Comparison of ENCODE assay signal across 9 cellular contexts in genomic region chr3:194306771-194307640, GRCh38. TPM values are rescaled to one million over a fixed set of nuclear protein-coding genes. Genes with fewer than 3 reads are reported as not detected.
DNase-seq lines count a peak whose midpoint lies in the region; ATAC-seq and TF ChIP-seq lines count a peak whose summit lies in the region.
"Had no signal": no experiment of that assay in that cellular context is flagged by ENCODE, and none has a peak within 500 bp of the region (broad histone marks: within the 10 kb centered on the region; RNA-seq: fewer than 3 reads in every experiment).

No MANE protein-coding gene starts in this region.

- ATAC-seq in DND-41 (ENCODE audit: insufficient read depth, low read depth) (no peak), GM19467 (IDR thresholded peaks at IDR 0.05; ENCODE audit: unreplicated experiment) (peak; percentile 42), HG03439 (IDR thresholded peaks at IDR 0.05; ENCODE audit: unreplicated experiment) (peak; percentile 58), left lobe of liver (no peak)

- H3K9me3 Mint-ChIP-seq in activated naive CD8-positive, alpha-beta T cell treated with anti-CD3 and anti-CD28 coated beads for 36 hours = no peaks in the 10 kb centered on the region

- peak overlapping the region in 1 of 2 experiments; percentile 16; a peak in 2 of 4 replicates for H3K4me3 ChIP-seq in DND-41 (ENCODE audit: low read depth in 1 of 2, low read length in 2 of 2)
- H3K4me3 ChIP-seq: skin epidermis had no signal

- peak overlapping the region; percentile 96 for H3K27ac ChIP-seq in DND-41 (ENCODE audit: low read length)
- H3K27ac ChIP-seq: skin epidermis had no signal

- H3K9me3 ChIP-seq in DND-41 (ENCODE audit: insufficient read depth, low read length, severe bottlenecking) = peaks cover 22% of the 10 kb centered on the region

- H3K4me2 ChIP-seq in DND-41 (ENCODE audit: insufficient read depth, low read length) = peak overlapping the region; percentile 55

- peak overlapping the region; percentile 44 for H3K9ac ChIP-seq in DND-41 (ENCODE audit: low read depth, low read length)

- H3K27me3 Mint-ChIP-seq in activated naive CD8-positive, alpha-beta T cell treated with anti-CD3 and anti-CD28 coated beads for 36 hours = peaks cover 18% of the 10 kb centered on the region

- H4K20me1 ChIP-seq in DND-41 (ENCODE audit: insufficient read depth, low read length) = no peaks in the 10 kb centered on the region

- H3K4me1 Mint-ChIP-seq in activated naive CD8-positive, alpha-beta T cell treated with anti-CD3 and anti-CD28 coated beads for 36 hours = peaks cover 28% of the 10 kb centered on the region

- H3K27ac Mint-ChIP-seq in activated naive CD8-positive, alpha-beta T cell treated with anti-CD3 and anti-CD28 coated beads for 36 hours = peak overlapping the region; percentile 55

- peaks cover 2% of the 10 kb centered on the region for H3K36me3 Mint-ChIP-seq in activated naive CD8-positive, alpha-beta T cell treated with anti-CD3 and anti-CD28 coated beads for 36 hours

- H3K36me3 ChIP-seq in DND-41 (ENCODE audit: insufficient read depth, low read length) = no peaks in the 10 kb centered on the region

- H3K4me1 ChIP-seq in DND-41 (ENCODE audit: insufficient read depth, low read length) = peaks cover 77% of the 10 kb centered on the region

- DNase-seq in DND-41 (peak; percentile 49), NCI-H128 (lab: John Stamatoyannopoulos, UW; ENCODE audit: unreplicated experiment) (no peak), NCI-H82 treated with DMSO at 0.1 percent for 48 hours (lab: John Stamatoyannopoulos, UW; ENCODE audit: unreplicated experiment) (no peak), left lobe of liver (ENCODE audit: low spot score) (no peak), kidney tubule cell (ENCODE audit: low spot score) (no peak)
- no peak for DNase-seq in activated naive CD8-positive, alpha-beta T cell treated with anti-CD3 and anti-CD28 coated beads for 36 hours

- H3K4me3 Mint-ChIP-seq in activated naive CD8-positive, alpha-beta T cell treated with anti-CD3 and anti-CD28 coated beads for 36 hours = peak overlapping the region; percentile 59

- H2AFZ ChIP-seq in DND-41 (ENCODE audit: low read depth, low read length) = no peak overlapping the region

- no peaks in the 10 kb centered on the region for H3K27me3 ChIP-seq in DND-41 (ENCODE audit: insufficient read depth, low read length, poor library complexity)

- H3K79me2 ChIP-seq in DND-41 (ENCODE audit: insufficient read depth, low read length) = no peaks in the 10 kb centered on the region

- TF ChIP-seq CTCF in DND-41 (IDR thresholded peaks at IDR 0.05; ENCODE audit: borderline replicate concordance, extremely low read depth, low read length, poor library complexity, severe bottlenecking) = no peak

RNA-seq across cellular contexts. Expression of gene CPN2, which starts 44.1 kb away (rescaled TPM):
- not detected for total RNA-seq in activated naive CD8-positive, alpha-beta T cell treated with anti-CD3 and anti-CD28 coated beads for 36 hours
- 159 TPM for total RNA-seq in left lobe of liver

Comparison
In these comparisons a context has a peak if more than half of its experiments do, and no peak if none do; other contexts are left out.
1. ATAC-seq: peak in GM19467 (single experiment) and HG03439 (single experiment); none in DND-41 (single experiment) and left lobe of liver (single experiment).
2. RNA of gene CPN2, which starts 44.1 kb away (total RNA-seq): 159 TPM in left lobe of liver (single experiment); not detected in activated naive CD8-positive, alpha-beta T cell treated with anti-CD3 and anti-CD28 coated beads for 36 hours; every median in the first group is over 100 times any median in the second.